Comparison of ENCODE assay signal across 8 cellular contexts in the genomic region with DNA sequence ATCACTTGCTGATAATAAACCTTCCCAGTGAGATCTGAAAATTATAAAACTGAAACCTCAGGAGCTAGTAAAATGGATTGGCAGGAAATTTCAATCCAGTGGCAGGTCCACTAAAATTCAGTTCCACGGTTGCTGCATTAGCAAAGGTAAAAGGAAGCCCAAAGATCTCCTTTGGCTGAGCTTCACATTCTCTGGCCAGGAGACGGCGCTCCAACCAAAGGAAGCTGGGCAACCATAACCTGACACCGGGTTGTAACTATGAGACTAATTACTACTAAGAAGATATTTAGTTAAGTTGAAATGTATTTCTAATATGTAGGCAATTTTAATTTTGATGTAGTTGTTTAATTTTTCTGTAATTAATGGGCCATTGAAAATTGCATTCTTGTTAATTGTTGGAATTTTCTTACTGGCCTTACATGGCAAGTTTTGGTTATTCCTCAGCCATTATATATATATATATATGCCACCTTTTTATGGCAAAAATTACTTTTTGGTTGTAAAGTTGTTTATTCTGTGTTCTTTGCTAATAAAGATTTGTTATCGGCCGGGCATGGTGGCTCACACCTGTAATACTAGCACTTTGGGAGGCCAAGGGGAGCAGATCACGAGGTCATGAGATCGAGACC. TPM values are rescaled to one million over a fixed set of nuclear protein-coding genes. Genes with fewer than 3 reads are reported as not detected.
DNase-seq lines count a peak whose midpoint lies in the region; ATAC-seq and TF ChIP-seq lines count a peak whose summit lies in the region.

No MANE protein-coding gene starts in this region.

- no peaks in the 10 kb centered on the region for H3K9me3 ChIP-seq in Panc1 (ENCODE audit: control insufficient read depth, insufficient read depth, low read depth, low read length)
- no peaks in the 10 kb centered on the region for H3K9me3 ChIP-seq in adipocyte (ENCODE audit: control insufficient read depth, low read length)
- no peaks in the 10 kb centered on the region for H3K9me3 ChIP-seq in left lung
- H3K9me3 ChIP-seq in suprapubic skin: no peaks in the 10 kb centered on the region

- H3K79me2 ChIP-seq in GM23338 (replicated peaks; ENCODE audit: insufficient read depth): no peaks in the 10 kb centered on the region

- H3K9me2 ChIP-seq in GM23338 (ENCODE audit: insufficient read depth): no peaks in the 10 kb centered on the region

- no peak overlapping the region for H3K4me3 ChIP-seq in GM23338
- no peak overlapping the region for H3K4me3 ChIP-seq in Panc1 (ENCODE audit: low read depth in 2 of 2, low read length in 2 of 2)
- H3K4me3 ChIP-seq in adipocyte (ENCODE audit: low read length): no peak overlapping the region
- H3K4me3 ChIP-seq in left lung: no peak overlapping the region
- H3K4me3 ChIP-seq in suprapubic skin: no peak overlapping the region

- no peaks in the 10 kb centered on the region for H3F3A ChIP-seq in GM23338 (replicated peaks; ENCODE audit: low read depth)

- peak overlapping the region; percentile 15; the same call in 1 of the 2 replicates for H2AFZ ChIP-seq in GM23338

- DNase-seq in CD14-positive monocyte (ENCODE audit: low spot score): no peak
- peak; percentile 75 for DNase-seq in GM23338 (ENCODE audit: low spot score)
- DNase-seq in Panc1 (ENCODE audit: low read depth, low spot score): peak; percentile 32
- peak; percentile 42 for DNase-seq in adipocyte (ENCODE audit: low read depth)
- DNase-seq in left lung: peak; percentile 41 to 44
- no peak for DNase-seq in suprapubic skin (ENCODE audit: low spot score in 2 of 2)

- H3K27me3 Mint-ChIP-seq in CD14-positive monocyte (ENCODE audit: low read depth in 3 of 3) (peaks cover 5 to 21% (median 8%) of the 10 kb centered on the region in 3 donors), GM23338 (ENCODE audit: insufficient read depth, low read depth, poor library complexity) (no peaks in the 10 kb centered on the region)
- H3K27me3 Mint-ChIP-seq in stimulated activated naive CD8-positive, alpha-beta T cell treated with anti-CD3 and anti-CD28 coated beads, Interleukin-15, Interleukin-2, amounts not matched to agents 100 ng/mL and 50 ng/mL, for 24 hours: peaks cover 5% of the 10 kb centered on the region

- H3K27me3 ChIP-seq in GM23338 (ENCODE audit: insufficient read depth) (no peaks in the 10 kb centered on the region), Panc1 (ENCODE audit: control insufficient read depth, insufficient read depth, low read length) (peaks cover 6% of the 10 kb centered on the region; the same call in 1 of the 2 replicates), adipocyte (replicated peaks; ENCODE audit: control insufficient read depth, insufficient read depth, low read length) (peaks cover 31% of the 10 kb centered on the region), left lung (peaks cover 0 to 5% of the 10 kb centered on the region in 2 donors), suprapubic skin (no peaks in the 10 kb centered on the region)

- no peak overlapping the region for H3K4me2 ChIP-seq in GM23338

- no peaks in the 10 kb centered on the region for H4K20me1 ChIP-seq in GM23338 (replicated peaks; ENCODE audit: insufficient read depth)

- ATAC-seq in GM23338 (peak; percentile 91), Panc1 (peak; percentile 88), left lung (peak; percentile 91), HG03135 (IDR thresholded peaks at IDR 0.05; ENCODE audit: unreplicated experiment) (no peak)

- H3K27ac ChIP-seq in GM23338 (ENCODE audit: low read depth) (no peak overlapping the region), Panc1 (ENCODE audit: low read length) (no peak overlapping the region), left lung (no peak overlapping the region), suprapubic skin (no peak overlapping the region)

- CTCF ChIA-PET in Panc1 (lab: Charles Lee): interaction anchor here (0.6 to 4.0 kb wide), 3 partner anchors 31 to 176 kb away, joined by 3 to 53 read pairs (median 3); no protein-coding TSS in a partner anchor

- BruUV-seq in Panc1 (replicated peaks; lab: Mats Ljungman, UMichigan): no TSS peak

- in situ Hi-C loops in Panc1 (cut with HindIII; ENCODE audit: low pct_unique_long_range_greater_than_20kb, low sequenced_read_pairs): no loop called here

- H3K36me3 Mint-ChIP-seq in CD14-positive monocyte (no peaks in the 10 kb centered on the region), GM23338 (ENCODE audit: low read depth) (no peaks in the 10 kb centered on the region)
- H3K36me3 Mint-ChIP-seq in stimulated activated naive CD8-positive, alpha-beta T cell treated with anti-CD3 and anti-CD28 coated beads, Interleukin-15, Interleukin-2, amounts not matched to agents 100 ng/mL and 50 ng/mL, for 24 hours (ENCODE audit: low read depth): no peaks in the 10 kb centered on the region

- no peak overlapping the region for H3K4me3 Mint-ChIP-seq in CD14-positive monocyte
- H3K4me3 Mint-ChIP-seq in GM23338: no peak overlapping the region
- H3K4me3 Mint-ChIP-seq in stimulated activated naive CD8-positive, alpha-beta T cell treated with anti-CD3 and anti-CD28 coated beads, Interleukin-15, Interleukin-2, amounts not matched to agents 100 ng/mL and 50 ng/mL, for 24 hours: no peak overlapping the region

- TF ChIP-seq EP300 in suprapubic skin (IDR thresholded peaks at IDR 0.05): no peak

- intact Hi-C loops in CD14-positive monocyte (cut with micrococcal nuclease): no loop called here
- intact Hi-C loops in Panc1 (cut with micrococcal nuclease; ENCODE audit: unreplicated experiment): loop anchor here (1.0 kb wide), 1 partner anchor 76 kb away; no protein-coding TSS in a partner anchor
- intact Hi-C loops in left lung (cut with DNase I): no loop called here

- TF ChIP-seq POLR2A in suprapubic skin (IDR thresholded peaks at IDR 0.05): no peak

- no peaks in the 10 kb centered on the region for H3K36me3 ChIP-seq in GM23338 (ENCODE audit: insufficient read depth)
- no peaks in the 10 kb centered on the region for H3K36me3 ChIP-seq in Panc1 (ENCODE audit: control insufficient read depth, insufficient read depth, low read length)
- H3K36me3 ChIP-seq in adipocyte (ENCODE audit: control insufficient read depth, insufficient read depth, low read length, severe bottlenecking): no peaks in the 10 kb centered on the region
- H3K36me3 ChIP-seq in left lung: no peaks in the 10 kb centered on the region
- no peaks in the 10 kb centered on the region for H3K36me3 ChIP-seq in suprapubic skin

- H3K4me1 ChIP-seq in GM23338 (ENCODE audit: insufficient read depth) (no peaks in the 10 kb centered on the region), Panc1 (ENCODE audit: control insufficient read depth, insufficient read depth, low read length) (no peaks in the 10 kb centered on the region), adipocyte (ENCODE audit: control insufficient read depth, insufficient read depth, low read length) (no peaks in the 10 kb centered on the region), left lung (no peaks in the 10 kb centered on the region), suprapubic skin (no peaks in the 10 kb centered on the region)

- H3K9me3 Mint-ChIP-seq in CD14-positive monocyte (no peaks in the 10 kb centered on the region), GM23338 (no peaks in the 10 kb centered on the region)
- H3K9me3 Mint-ChIP-seq in stimulated activated naive CD8-positive, alpha-beta T cell treated with anti-CD3 and anti-CD28 coated beads, Interleukin-15, Interleukin-2, amounts not matched to agents 100 ng/mL and 50 ng/mL, for 24 hours: no peaks in the 10 kb centered on the region

- no peak overlapping the region for H3K9ac ChIP-seq in adipocyte (ENCODE audit: low read length)

- H3K4me1 Mint-ChIP-seq in CD14-positive monocyte (no peaks in the 10 kb centered on the region), GM23338 (no peaks in the 10 kb centered on the region)
- peaks cover 33% of the 10 kb centered on the region for H3K4me1 Mint-ChIP-seq in stimulated activated naive CD8-positive, alpha-beta T cell treated with anti-CD3 and anti-CD28 coated beads, Interleukin-15, Interleukin-2, amounts not matched to agents 100 ng/mL and 50 ng/mL, for 24 hours (ENCODE audit: low read depth)

- peak; percentile 42 for TF ChIP-seq CTCF in CD14-positive monocyte (IDR thresholded peaks at IDR 0.05)
- TF ChIP-seq CTCF in GM23338 (conservative IDR thresholded peaks at IDR 0.05; ENCODE audit: low read depth in 2 of 2): peak; percentile 90 to 92
- peak; percentile 94 for TF ChIP-seq CTCF in Panc1 (IDR thresholded peaks at IDR 0.05)
- peak; percentile 41 to 52 for TF ChIP-seq CTCF in left lung (IDR thresholded peaks at IDR 0.05)
- TF ChIP-seq CTCF in suprapubic skin (IDR thresholded peaks at IDR 0.05): no peak

- H3K27ac Mint-ChIP-seq in CD14-positive monocyte: no peak overlapping the region
- no peak overlapping the region for H3K27ac Mint-ChIP-seq in GM23338
- peak overlapping the region; percentile 26 for H3K27ac Mint-ChIP-seq in stimulated activated naive CD8-positive, alpha-beta T cell treated with anti-CD3 and anti-CD28 coated beads, Interleukin-15, Interleukin-2, amounts not matched to agents 100 ng/mL and 50 ng/mL, for 24 hours

- POLR2A ChIA-PET in Panc1 (lab: Charles Lee): interaction anchor here (0.6 kb wide), 1 partner anchor 1322 kb away, joined by 3 read pairs; no protein-coding TSS in a partner anchor

- WGBS in suprapubic skin: 53% methylated on average over 8 of the region's 8 CpGs

TF ChIP-seq in GM23338, 12 proteins besides CTCF, POLR2A, EP300 and RAD21 (continues in another document):
- TF ChIP-seq NANOG (IDR thresholded peaks at IDR 0.05; ENCODE audit: borderline replicate concordance): no peak
- no peak for TF ChIP-seq ZNF331 (CRISPR knock-in tag; IDR thresholded peaks at IDR 0.05; ENCODE audit: low read depth)
- no peak for TF ChIP-seq EZH2phosphoT487 (IDR thresholded peaks at IDR 0.05; ENCODE audit: unreplicated experiment)
- TF ChIP-seq, protein P1, sequence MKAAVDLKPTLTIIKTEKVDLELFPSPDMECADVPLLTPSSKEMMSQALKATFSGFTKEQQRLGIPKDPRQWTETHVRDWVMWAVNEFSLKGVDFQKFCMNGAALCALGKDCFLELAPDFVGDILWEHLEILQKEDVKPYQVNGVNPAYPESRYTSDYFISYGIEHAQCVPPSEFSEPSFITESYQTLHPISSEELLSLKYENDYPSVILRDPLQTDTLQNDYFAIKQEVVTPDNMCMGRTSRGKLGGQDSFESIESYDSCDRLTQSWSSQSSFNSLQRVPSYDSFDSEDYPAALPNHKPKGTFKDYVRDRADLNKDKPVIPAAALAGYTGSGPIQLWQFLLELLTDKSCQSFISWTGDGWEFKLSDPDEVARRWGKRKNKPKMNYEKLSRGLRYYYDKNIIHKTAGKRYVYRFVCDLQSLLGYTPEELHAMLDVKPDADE (IDR thresholded peaks at IDR 0.05): no peak

RNA-seq across cellular contexts. Expression of gene OR8S1, which starts 17.0 kb away (rescaled TPM):
- polyA plus RNA-seq in CD14-positive monocyte (not detected), GM23338 (2016; fragmentation: Nextera tagmentation; extraction: Ambion mirVana) (not detected in 2 replicates)
- not detected in 2 replicates for total RNA-seq in GM23338 (2014; rRNA removed; shearing (Covaris generic))
- total RNA-seq in Panc1 (2021; ENCODE audit: unreplicated experiment) (not detected), left lung (not detected), suprapubic skin (not detected)
- polyA plus RNA-seq in Panc1 (2012; ENCODE audit: insufficient read length): not detected

RNA-seq across cellular contexts. Expression of gene LALBA, which starts 27.4 kb away (rescaled TPM):
- not detected for polyA plus RNA-seq in CD14-positive monocyte
- not detected in 2 replicates for total RNA-seq in GM23338 (2014; rRNA removed; shearing (Covaris generic))
- polyA plus RNA-seq in GM23338 (2016; fragmentation: Nextera tagmentation; extraction: Ambion mirVana): not detected in 2 replicates
- not detected for total RNA-seq in Panc1 (2021; ENCODE audit: unreplicated experiment)
- not detected for polyA plus RNA-seq in Panc1 (2012; ENCODE audit: insufficient read length)
- not detected for total RNA-seq in left lung
- not detected for total RNA-seq in suprapubic skin

Comparison
In these comparisons a context has a peak if more than half of its experiments do, and no peak if none do; other contexts are left out.
1. DNase-seq: peak in GM23338 (single experiment), Panc1 (single experiment), adipocyte (single experiment) and left lung (2 of 2); none in CD14-positive monocyte (single experiment) and suprapubic skin (0 of 2).
2. CTCF ChIP-seq: peak in CD14-positive monocyte (single experiment), GM23338 (2 of 2), Panc1 (single experiment) and left lung (2 of 2); none in suprapubic skin (0 of 2).